In the genomic region with DNA sequence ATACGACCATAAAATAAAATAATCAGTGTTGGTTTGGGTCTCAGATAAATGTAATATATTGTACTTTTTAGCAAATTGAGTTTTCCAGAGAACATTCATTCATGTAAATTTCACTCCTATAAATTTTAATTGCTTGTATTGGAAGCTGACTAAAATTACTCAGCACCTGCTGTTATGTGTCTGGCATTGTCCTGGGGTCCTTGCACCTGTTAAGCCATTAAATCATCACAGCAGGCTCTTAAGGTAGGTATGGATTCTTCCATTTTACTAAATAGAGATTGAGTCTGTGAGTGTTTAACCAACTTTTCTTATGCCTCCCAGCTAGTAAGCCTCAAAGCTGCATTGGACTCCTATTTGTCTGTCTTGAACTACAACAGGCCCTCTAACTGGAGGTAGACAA, we compare ENCODE assay signal across 1 cellular context.
TF ChIP-seq lines count a peak whose summit lies in the region.

No MANE protein-coding gene starts in this region.

TF ChIP-seq in GM12878, 131 proteins besides CTCF, POLR2A, EP300 and RAD21 (continued from another document):
- TF ChIP-seq NR2C2 (IDR thresholded peaks at IDR 0.05; ENCODE audit: borderline replicate concordance, control insufficient read depth, insufficient read length, low read depth) (no peak), SP1 (IDR thresholded peaks at IDR 0.05; ENCODE audit: low read depth, low read length) (no peak), KAT2A (conservative IDR thresholded peaks at IDR 0.05; ENCODE audit: control insufficient read depth, low read depth, low read length) (no peak), TAF1 (IDR thresholded peaks at IDR 0.05; ENCODE audit: borderline replicate concordance, low read depth, low read length) (no peak), NR2C1 (IDR thresholded peaks at IDR 0.05) (no peak), MLLT1 (IDR thresholded peaks at IDR 0.05) (no peak), IKZF1 (conservative IDR thresholded peaks at IDR 0.05) (no peak)
